Comparison of ENCODE assay signal across 7 cellular contexts in genomic region chr15:58748040-58748786, GRCh38. TPM values are rescaled to one million over a fixed set of nuclear protein-coding genes. Genes with fewer than 3 reads are reported as not detected.
DNase-seq lines count a peak whose midpoint lies in the region; ATAC-seq, FAIRE-seq and TF ChIP-seq lines count a peak whose summit lies in the region.

No MANE protein-coding gene starts in this region.

- H3K9me3 ChIP-seq in K562 (replicated peaks; ENCODE audit: control insufficient read depth, insufficient read depth, low read depth, low read length) (no peaks in the 10 kb centered on the region), lower lobe of right lung (no peaks in the 10 kb centered on the region), stomach smooth muscle (ENCODE audit: control insufficient read depth in 2 of 2, low read length in 2 of 2) (no peaks in the 10 kb centered on the region)

- H2AFZ ChIP-seq in K562 (ENCODE audit: low read depth, low read length) = peak overlapping the region; percentile 88; the same call in 1 of the 2 replicates

- intact Hi-C loops in K562 (cut with micrococcal nuclease) = loop anchor here (5.0 kb wide), 1 partner anchor 201 kb away; no protein-coding TSS in a partner anchor
- intact Hi-C loops in lower lobe of right lung (cut with DNase I) = no loop called here

- TF ChIP-seq CTCF in K562 (IDR thresholded peaks at IDR 0.05 in 2 of 3, conservative IDR thresholded peaks at IDR 0.05 in 1 of 3; ENCODE audit: insufficient read depth in 2 of 3, low read depth in 1 of 3, low read length in 3 of 3) (no peak), lower lobe of right lung (IDR thresholded peaks at IDR 0.05) (no peak)

- CTCF ChIA-PET in K562 (lab: Yijun Ruan, JAX; ENCODE audit: low intra/inter-chr PET ratio) = no interaction called here

- POLR2A ChIA-PET in K562 (lab: Yijun Ruan, JAX) = interaction anchor here (1.6 kb wide), 2 partner anchors 10 to 23 kb away, joined by 5 to 7 read pairs; partner anchors contain the start of gene MINDY2

- no peaks in the 10 kb centered on the region for H3K9me1 ChIP-seq in K562 (ENCODE audit: control insufficient read depth, insufficient read depth, low read length)

- no peak for TF ChIP-seq EP300 in K562 (IDR thresholded peaks at IDR 0.05; ENCODE audit: low read length)

- no peaks in the 10 kb centered on the region for H3K27me3 ChIP-seq in K562 (ENCODE audit: control insufficient read depth in 2 of 2, insufficient read depth in 2 of 2, low read length in 2 of 2)
- H3K27me3 ChIP-seq in lower lobe of right lung (ENCODE audit: low read depth) = no peaks in the 10 kb centered on the region
- no peaks in the 10 kb centered on the region for H3K27me3 ChIP-seq in stomach smooth muscle (ENCODE audit: control insufficient read depth in 1 of 2, insufficient read depth in 2 of 2, low read length in 2 of 2)

- H3K27ac ChIP-seq in K562 (ENCODE audit: extremely low read depth, low read depth, low read length) (peak overlapping the region; percentile 92), lower lobe of right lung (peak overlapping the region; percentile 95), stomach smooth muscle (ENCODE audit: low read length) (peak overlapping the region; percentile 84)

- H3K4me3 ChIP-seq in K562 = peak overlapping the region; percentile 89
- peak overlapping the region; percentile 87 for H3K4me3 ChIP-seq in lower lobe of right lung
- H3K4me3 ChIP-seq in stomach smooth muscle (ENCODE audit: low read length in 2 of 2) = peak overlapping the region; percentile 67 to 91

- no peak for TF ChIP-seq POLR2A in K562 (conservative IDR thresholded peaks at IDR 0.05)

- peaks cover 64% of the 10 kb centered on the region for H3K79me2 ChIP-seq in K562 (ENCODE audit: control insufficient read depth, insufficient read depth, low read length)

- TSS peak; percentile 41 for BruUV-seq in K562 (replicated peaks; lab: Mats Ljungman, UMichigan)

- ATAC-seq in GM21390 (IDR thresholded peaks at IDR 0.05; ENCODE audit: unreplicated experiment) (peak; percentile 8), K562 (peak; percentile 12), lower lobe of right lung (no peak)

- FAIRE-seq in K562 (lab: Jason Lieb, UNC) = no peak

- in situ Hi-C loops in K562 (cut with MboI) = loop anchor here (10.0 kb wide), 1 partner anchor 313 kb away; the partner anchor contains the start of gene LIPC

- H3K4me1 ChIP-seq in K562 (replicated peaks in 1 of 2; ENCODE audit: control insufficient read depth in 2 of 2, insufficient read depth in 2 of 2, low read length in 2 of 2) (peaks cover 5 to 10% of the 10 kb centered on the region in 2 experiments; a peak in 4 of 5 replicates), lower lobe of right lung (peaks cover 28% of the 10 kb centered on the region), stomach smooth muscle (ENCODE audit: control insufficient read depth, insufficient read depth, low read length) (peaks cover 7% of the 10 kb centered on the region)

- H3K9ac ChIP-seq in K562 (ENCODE audit: insufficient read depth in 1 of 2, low read depth in 2 of 2, low read length in 2 of 2) (peak overlapping the region; percentile 79 to 99), stomach smooth muscle (ENCODE audit: low read length in 2 of 2) (peak overlapping the region; percentile 58 to 84)

- H3K36me3 ChIP-seq in K562 (ENCODE audit: control insufficient read depth, insufficient read depth, low read length) = no peaks in the 10 kb centered on the region; the same call in 2 of the 3 replicates
- H3K36me3 ChIP-seq in lower lobe of right lung = no peaks in the 10 kb centered on the region
- no peaks in the 10 kb centered on the region for H3K36me3 ChIP-seq in stomach smooth muscle (ENCODE audit: control insufficient read depth in 2 of 2, insufficient read depth in 2 of 2, low read length in 2 of 2)

- H3K4me2 ChIP-seq in K562 (ENCODE audit: insufficient read depth, low read length) = peak overlapping the region; percentile 94

- peak; percentile 59 for DNase-seq in NCI-H69 (lab: John Stamatoyannopoulos, UW)
- no peak for DNase-seq in K562 (ENCODE audit: extremely low read depth in 1 of 4, low spot score in 3 of 4)
- DNase-seq in lower lobe of right lung = no peak
- DNase-seq in OCI-M2 (lab: John Stamatoyannopoulos, UW; ENCODE audit: unreplicated experiment) = no peak
- no peak for DNase-seq in NCI-H1436 treated with DMSO at 0.1 percent for 48 hours (lab: John Stamatoyannopoulos, UW)

- WGBS in K562 (ENCODE audit: insufficient coverage, low coverage, missing lambda C conversion rate) = under 1% methylated on average over 13 of the region's 13 CpGs

- TF ChIP-seq RAD21 in K562 (CRISPR knock-in tag; conservative IDR thresholded peaks at IDR 0.05 in 1 of 2, IDR thresholded peaks at IDR 0.05 in 1 of 2) = no peak

- peaks cover 5% of the 10 kb centered on the region; the same call in 1 of the 2 replicates for H4K20me1 ChIP-seq in K562 (replicated peaks; ENCODE audit: control insufficient read depth, insufficient read depth, low read length)

TF ChIP-seq in K562, 482 proteins besides CTCF, POLR2A, EP300 and RAD21 (continues in another document):
- no peak for TF ChIP-seq ZBTB7A (IDR thresholded peaks at IDR 0.05; ENCODE audit: borderline replicate concordance, control insufficient read depth, low read depth, low read length)
- TF ChIP-seq GABPA (tag; conservative IDR thresholded peaks at IDR 0.05; ENCODE audit: low read depth) = peak; percentile 35; the same call in 1 of the 2 replicates
- TF ChIP-seq SOX6 (IDR thresholded peaks at IDR 0.05) = no peak
- no peak for TF ChIP-seq SMAD2 (IDR thresholded peaks at IDR 0.05; ENCODE audit: low read depth, low read length)
- 0 out of 4 replicates have a peak, but pooled peaks of 1 of the 2 experiments have one; percentile 18 for TF ChIP-seq FOXK2 (conservative IDR thresholded peaks at IDR 0.05 in 1 of 2, IDR thresholded peaks at IDR 0.05 in 1 of 2; ENCODE audit: low read depth in 2 of 2)
- TF ChIP-seq ADNP (tag; IDR thresholded peaks at IDR 0.05) = no peak
- TF ChIP-seq LEF1 (IDR thresholded peaks at IDR 0.05) = no peak
- TF ChIP-seq MLLT1 (IDR thresholded peaks at IDR 0.05) = peak in 1 of 2 experiments; percentile 36; a peak in 1 of 4 replicates
- 0 out of 2 replicates have a peak, but pooled peaks have one; percentile 43 for TF ChIP-seq DPF2 (IDR thresholded peaks at IDR 0.05)
- no peak for TF ChIP-seq TAL1 (IDR thresholded peaks at IDR 0.05)
- no peak for TF ChIP-seq MTA2 (IDR thresholded peaks at IDR 0.05; ENCODE audit: low read depth)
- TF ChIP-seq ZNF717 (CRISPR knock-in tag; IDR thresholded peaks at IDR 0.05) = no peak

RNA-seq across cellular contexts. Expression of gene ADAM10, which starts 1.3 kb away (rescaled TPM):
- total RNA-seq in K562 (2011; cell fraction: chromatin; rRNA removed; ENCODE audit: low replicate concordance) = 130 and 336 TPM in 2 replicates
- 99.7 and 127 TPM in 2 replicates for total RNA-seq in K562 (2011; cell fraction: nucleolus; rRNA removed)
- total RNA-seq in K562 (2011; cell fraction: nucleoplasm; rRNA removed) = 159 and 204 TPM in 2 replicates
- total RNA-seq in K562 (2014; rRNA removed) = 75.8 and 77.6 TPM in 2 replicates
- total RNA-seq in K562 (2014; rRNA removed; fragmentation: Illumina TruSeq; extraction: Trizol) = 55.4 and 67.1 TPM in 2 replicates
- 47.8 and 53.9 TPM in 2 replicates for total RNA-seq in K562 (2015; rRNA removed; fragmentation: Illumina TruSeq; extraction: Trizol)
- total RNA-seq in K562 (2021) = 76.9 and 87.1 TPM in 2 replicates
- polyA plus RNA-seq in K562 (2011; rRNA removed) = 128 and 152 TPM in 2 replicates
- polyA plus RNA-seq in K562 (2011; cell fraction: cytosol; rRNA removed) = 38.4 and 51.8 TPM in 2 replicates
- polyA plus RNA-seq in K562 (2011; cell fraction: nucleus; rRNA removed) = 44.2 and 50.4 TPM in 2 replicates
- 87.7 and 112 TPM in 2 replicates for polyA plus RNA-seq in K562 (2012)
- polyA plus RNA-seq in K562 (2014; fragmentation: Illumina TruSeq; extraction: Trizol) = 57.3 and 62.8 TPM in 2 replicates
- 10 to 100 TPM; 11.9 to 14.0 TPM for polyA plus RNA-seq in K562 (2014; fragmentation: Nextera tagmentation; extraction: Ambion mirVana)
- polyA plus RNA-seq in K562 (2014; rRNA removed) = 59.9 and 68.8 TPM in 2 replicates
- polyA minus RNA-seq in K562 (2011; rRNA and poly(A)+ RNA removed) = 238 and 267 TPM in 2 replicates
- 69.0 and 93.3 TPM in 2 replicates for polyA minus RNA-seq in K562 (2011; cell fraction: cytosol; rRNA and poly(A)+ RNA removed)
- polyA minus RNA-seq in K562 (2011; cell fraction: nucleus; rRNA and poly(A)+ RNA removed) = 76.6 and 134 TPM in 2 replicates
- 166 TPM for total RNA-seq in lower lobe of right lung

RNA-seq across cellular contexts. Expression of gene MINDY2, which starts 22.9 kb away (rescaled TPM):
- total RNA-seq in K562 (2011; cell fraction: chromatin; rRNA removed; ENCODE audit: low replicate concordance) = 23.4 and 26.8 TPM in 2 replicates
- 8.7 and 12.1 TPM in 2 replicates for total RNA-seq in K562 (2011; cell fraction: nucleolus; rRNA removed)
- total RNA-seq in K562 (2011; cell fraction: nucleoplasm; rRNA removed) = 12.0 and 18.9 TPM in 2 replicates
- total RNA-seq in K562 (2014; rRNA removed) (5.7 and 9.3 TPM in 2 replicates), K562 (2014; rRNA removed; fragmentation: Illumina TruSeq; extraction: Trizol) (12.5 and 12.6 TPM in 2 replicates), K562 (2015; rRNA removed; fragmentation: Illumina TruSeq; extraction: Trizol) (10.1 and 11.7 TPM in 2 replicates), K562 (2021) (9.9 and 12.1 TPM in 2 replicates), lower lobe of right lung (32.9 TPM)
- polyA plus RNA-seq in K562 (2011; rRNA removed) (14.5 and 15.3 TPM in 2 replicates), K562 (2014; fragmentation: Illumina TruSeq; extraction: Trizol) (5.7 and 7.2 TPM in 2 replicates), K562 (2014; fragmentation: Nextera tagmentation; extraction: Ambion mirVana) (1 to 10 TPM; 2.4 to 3.8 TPM), K562 (2014; rRNA removed) (4.0 and 4.9 TPM in 2 replicates)
- polyA plus RNA-seq in K562 (2011; cell fraction: cytosol; rRNA removed) = 3.6 and 4.5 TPM in 2 replicates
- 5.6 and 6.6 TPM in 2 replicates for polyA plus RNA-seq in K562 (2011; cell fraction: nucleus; rRNA removed)
- polyA plus RNA-seq in K562 (2012) = 5.9 and 8.9 TPM in 2 replicates
- 39.5 and 52.5 TPM in 2 replicates for polyA minus RNA-seq in K562 (2011; rRNA and poly(A)+ RNA removed)
- polyA minus RNA-seq in K562 (2011; cell fraction: cytosol; rRNA and poly(A)+ RNA removed) = 12.9 and 22.1 TPM in 2 replicates
- 10.1 and 15.7 TPM in 2 replicates for polyA minus RNA-seq in K562 (2011; cell fraction: nucleus; rRNA and poly(A)+ RNA removed)

Comparison
In these comparisons a context has a peak if more than half of its experiments do, and no peak if none do; other contexts are left out.
1. ATAC-seq: peak in GM21390 (single experiment) and K562 (single experiment); none in lower lobe of right lung (0 of 2).
2. Peak in every context shown above with its lines, with median percentiles within 50 percentile points of each other: H3K27ac ChIP-seq and H3K4me3 ChIP-seq.